Comparison of ENCODE assay signal across 5 cellular contexts in genomic region chrX:149945087-149945670, GRCh38. TPM values are rescaled to one million over a fixed set of nuclear protein-coding genes. Genes with fewer than 3 reads are reported as not detected.
"Had no signal": no experiment of that assay in that cellular context is flagged by ENCODE, and none has a peak within 500 bp of the region (broad histone marks: within the 10 kb centered on the region; RNA-seq: fewer than 3 reads in every experiment).

No MANE protein-coding gene starts in this region.

RNA-seq across cellular contexts. Expression of gene HSFX4, which starts 15.8 kb away (rescaled TPM):
- total RNA-seq: GM23248, H4, H7, HT-29, IMR-90 had no signal
- polyA plus RNA-seq: GM23248, IMR-90 had no signal
